In the genomic region with DNA sequence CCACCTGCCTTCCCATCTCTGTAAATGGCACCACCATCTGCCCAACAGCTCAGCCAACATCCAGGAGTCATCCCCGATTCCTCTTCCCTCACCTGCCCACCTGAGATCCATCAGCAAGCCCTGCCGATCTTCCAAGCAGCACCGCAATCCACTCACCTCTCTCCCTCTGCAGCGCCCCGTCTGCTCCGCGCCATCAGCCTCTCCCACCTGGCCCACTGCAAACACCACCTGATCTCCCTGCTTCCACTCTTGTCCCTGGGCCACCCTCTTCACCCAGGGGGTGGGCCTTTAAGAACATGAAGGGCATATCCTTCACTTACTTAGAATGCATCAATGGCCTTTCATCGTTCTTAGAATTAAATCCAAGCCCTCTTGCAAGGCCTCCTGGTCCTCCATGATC, we compare ENCODE assay signal across 24 cellular contexts.
"Had no signal": no experiment of that assay in that cellular context is flagged by ENCODE, and none has a peak within 500 bp of the region (broad histone marks: within the 10 kb centered on the region; RNA-seq: fewer than 3 reads in every experiment).

No MANE protein-coding gene starts in this region.

- H3K4me3 ChIP-seq: dorsolateral prefrontal cortex, esophagus muscularis mucosa, gastroesophageal sphincter, heart left ventricle, hepatocyte, neural progenitor cell, right lobe of liver, thoracic aorta, tibial nerve, upper lobe of left lung had no signal

- H3K9me3 Mint-ChIP-seq: naive thymus-derived CD4-positive, alpha-beta T cell; nephron; neural progenitor cell; stimulated activated effector memory CD8-positive, alpha-beta T cell treated with anti-CD3 and anti-CD28 coated beads, Interleukin-12 subunit alpha, Interleukin-12 subunit beta, amount 100 ng/mL, for 72 hours had no signal

- H3K4me1 ChIP-seq: foreskin keratinocyte, neural progenitor cell, right lobe of liver, tibial nerve, upper lobe of left lung had no signal

- H3K4me3 Mint-ChIP-seq: naive thymus-derived CD4-positive, alpha-beta T cell; nephron; neural progenitor cell; stimulated activated effector memory CD8-positive, alpha-beta T cell treated with anti-CD3 and anti-CD28 coated beads, Interleukin-12 subunit alpha, Interleukin-12 subunit beta, amount 100 ng/mL, for 72 hours had no signal

- H3K27me3 ChIP-seq: esophagus muscularis mucosa, gastroesophageal sphincter, heart left ventricle, hepatocyte, neural progenitor cell, right lobe of liver, tibial nerve, upper lobe of left lung had no signal

- H3K36me3 Mint-ChIP-seq: naive thymus-derived CD4-positive, alpha-beta T cell; neural progenitor cell; stimulated activated effector memory CD8-positive, alpha-beta T cell treated with anti-CD3 and anti-CD28 coated beads, Interleukin-12 subunit alpha, Interleukin-12 subunit beta, amount 100 ng/mL, for 72 hours had no signal

- H3K4me1 Mint-ChIP-seq: naive thymus-derived CD4-positive, alpha-beta T cell; neural progenitor cell; stimulated activated effector memory CD8-positive, alpha-beta T cell treated with anti-CD3 and anti-CD28 coated beads, Interleukin-12 subunit alpha, Interleukin-12 subunit beta, amount 100 ng/mL, for 72 hours had no signal

- H3K27ac Mint-ChIP-seq: naive thymus-derived CD4-positive, alpha-beta T cell; neural progenitor cell; stimulated activated effector memory CD8-positive, alpha-beta T cell treated with anti-CD3 and anti-CD28 coated beads, Interleukin-12 subunit alpha, Interleukin-12 subunit beta, amount 100 ng/mL, for 72 hours had no signal

- H3K36me3 ChIP-seq: esophagus muscularis mucosa, gastroesophageal sphincter, heart left ventricle, neural progenitor cell, right lobe of liver, thoracic aorta, tibial nerve, upper lobe of left lung had no signal

- DNase-seq: cerebellar nuclear complex; cortex of kidney; dorsolateral prefrontal cortex; effector CD8-positive, alpha-beta T cell; foreskin keratinocyte; heart left ventricle; kidney; mesenchymal stem cell; midbrain; naive thymus-derived CD4-positive, alpha-beta T cell; nucleus accumbens; right lobe of liver; stimulated activated CD4-positive, alpha-beta T cell treated with anti-CD3 and anti-CD28 coated beads, Interleukin-2, amount 100 ng/mL, for 24 hours; stimulated activated CD4-positive, alpha-beta T cell treated with anti-CD3 and anti-CD28 coated beads, Interleukin-4, amount 100 ng/mL, for 24 hours; stimulated activated naive CD4-positive, alpha-beta T cell treated with Interleukin-2 at 50 U/mL for 16 hours; upper lobe of left lung had no signal

- H3K27ac ChIP-seq: dorsolateral prefrontal cortex, esophagus muscularis mucosa, foreskin keratinocyte, gastroesophageal sphincter, heart left ventricle, hepatocyte, neural progenitor cell, right lobe of liver, thoracic aorta, tibial nerve, upper lobe of left lung had no signal

- H3K9me3 ChIP-seq: esophagus muscularis mucosa, gastroesophageal sphincter, heart left ventricle, right lobe of liver, thoracic aorta, tibial nerve, upper lobe of left lung had no signal
